Comparison of ENCODE assay signal across 8 cellular contexts in genomic region chr21:46153259-46154154, GRCh38. TPM values are rescaled to one million over a fixed set of nuclear protein-coding genes. Genes with fewer than 3 reads are reported as not detected.
A peak's percentile ranks its signal among the peaks of the same experiment; 100 is the strongest.
DNase-seq lines count a peak whose midpoint lies in the region; ATAC-seq lines count a peak whose summit lies in the region.

No MANE protein-coding gene starts in this region.

- peak overlapping the region; percentile 86 for H2AFZ ChIP-seq in neuronal stem cell (ENCODE audit: low read length)

- no peak overlapping the region for H3K27ac ChIP-seq in neuronal stem cell (replicated peaks; ENCODE audit: low read length)

- no peaks in the 10 kb centered on the region for H3K4me1 Mint-ChIP-seq in activated T-cell treated with anti-CD3 and anti-CD28 coated beads, Interleukin-2, amount 50 U/mL, for 24 hours (ENCODE audit: low read depth)

- H3K18ac ChIP-seq in neuronal stem cell (ENCODE audit: low read length), result peak overlapping the region; percentile 95

- peak overlapping the region; percentile 82 for H4K8ac ChIP-seq in neuronal stem cell (ENCODE audit: low read depth, low read length)

- peak overlapping the region; percentile 83 for H2BK120ac ChIP-seq in neuronal stem cell (ENCODE audit: low read depth, low read length)

- no peaks in the 10 kb centered on the region for H3K9me3 Mint-ChIP-seq in activated T-cell treated with anti-CD3 and anti-CD28 coated beads, Interleukin-2, amount 50 U/mL, for 24 hours

- H2BK15ac ChIP-seq in neuronal stem cell (ENCODE audit: low read length), result peak overlapping the region; percentile 97

- H3K79me1 ChIP-seq in neuronal stem cell (ENCODE audit: low read depth, low read length), result peaks cover 6% of the 10 kb centered on the region

- no peaks in the 10 kb centered on the region for H3K36me3 Mint-ChIP-seq in activated T-cell treated with anti-CD3 and anti-CD28 coated beads, Interleukin-2, amount 50 U/mL, for 24 hours (ENCODE audit: low read depth)

- peak overlapping the region; percentile 69 for H3K4ac ChIP-seq in neuronal stem cell (ENCODE audit: low read length)

- no peaks in the 10 kb centered on the region for H3K27me3 Mint-ChIP-seq in activated T-cell treated with anti-CD3 and anti-CD28 coated beads, Interleukin-2, amount 50 U/mL, for 24 hours

- no peak overlapping the region for H3K4me2 ChIP-seq in neuronal stem cell (ENCODE audit: insufficient read depth, low read length, poor library complexity, severe bottlenecking)

- H3K14ac ChIP-seq in neuronal stem cell (ENCODE audit: low read length), result peak overlapping the region; percentile 97

- H3K27ac Mint-ChIP-seq in activated T-cell treated with anti-CD3 and anti-CD28 coated beads, Interleukin-2, amount 50 U/mL, for 24 hours, result no peak overlapping the region

- DNase-seq in G401 (ENCODE audit: low spot score) (peak; percentile 19), NCI-H2029 treated with DMSO at 0.1 percent for 48 hours (lab: John Stamatoyannopoulos, UW) (peak; percentile 3), germinal center (ENCODE audit: low spot score) (peak; percentile 57), neuronal stem cell (ENCODE audit: low spot score) (peak; percentile 54), cerebellar nuclear complex (lab: John Stamatoyannopoulos, UW) (no peak), dedifferentiated amniotic fluid mesenchymal stem cell (ENCODE audit: extremely low spot score) (no peak)
- peak; percentile 21 for DNase-seq in activated T-cell treated with anti-CD3 and anti-CD28 coated beads, Interleukin-2, amount 50 U/mL, for 24 hours

- ATAC-seq in GM19324 (IDR thresholded peaks at IDR 0.05; ENCODE audit: low FRiP score, unreplicated experiment), result no peak

- H3K4me3 ChIP-seq in neuronal stem cell (ENCODE audit: low read length in 2 of 2), result no peak overlapping the region

- peak overlapping the region; percentile 95 for H2AK5ac ChIP-seq in neuronal stem cell (ENCODE audit: low read depth, low read length)

- H3K4me1 ChIP-seq in neuronal stem cell (ENCODE audit: control insufficient read depth in 2 of 2, insufficient read depth in 1 of 2, low read depth in 1 of 2, low read length in 2 of 2), result peaks cover 15 to 26% of the 10 kb centered on the region in 2 donors

- peak overlapping the region; percentile 80 for H3K9ac ChIP-seq in neuronal stem cell (ENCODE audit: low read depth, low read length, poor library complexity)

- H3K27me3 ChIP-seq in neuronal stem cell (ENCODE audit: control insufficient read depth in 3 of 3, insufficient read depth in 3 of 3, low read depth in 1 of 3, low read length in 3 of 3), result no peaks in the 10 kb centered on the region

- H2BK5ac ChIP-seq in neuronal stem cell (ENCODE audit: low read length), result peak overlapping the region; percentile 43

- WGBS in neuronal stem cell (ENCODE audit: extremely low coverage in 2 of 2, insufficient read length in 2 of 2, insufficient replicate concordance in 1 of 2), 2 donors, result no CpG with 5 or more reads among the region's 31 CpGs

- in situ Hi-C loops in G401 (cut with HindIII; ENCODE audit: low sequenced_read_pairs), result no loop called here

- peak overlapping the region; percentile 87 for H3K23ac ChIP-seq in neuronal stem cell (ENCODE audit: low read depth, low read length, poor library complexity)

- peak overlapping the region; percentile 90 for H2BK12ac ChIP-seq in neuronal stem cell (ENCODE audit: low read length)

- H3K36me3 ChIP-seq in neuronal stem cell (replicated peaks in 1 of 2; ENCODE audit: control insufficient read depth in 2 of 2, insufficient read depth in 2 of 2, low read length in 2 of 2), result peaks cover 0 to 4% of the 10 kb centered on the region in 2 donors

- H3K9me3 ChIP-seq in neuronal stem cell (replicated peaks in 1 of 2; ENCODE audit: control insufficient read depth in 2 of 2, insufficient read depth in 1 of 2, low read depth in 1 of 2, low read length in 2 of 2), result peaks cover 0 to 3% of the 10 kb centered on the region in 2 donors

- peak overlapping the region; percentile 60 for H4K91ac ChIP-seq in neuronal stem cell (ENCODE audit: low read depth, low read length, poor library complexity)

- no peak overlapping the region for H3K4me3 Mint-ChIP-seq in activated T-cell treated with anti-CD3 and anti-CD28 coated beads, Interleukin-2, amount 50 U/mL, for 24 hours

RNA-seq across cellular contexts. Expression of gene FTCD, which starts 1.9 kb away (rescaled TPM):
- total RNA-seq in G401 (2014; rRNA removed; shearing (Covaris generic)), result 1.1 TPM in 1 of 2 replicates, not detected in the other
- polyA plus RNA-seq in neuronal stem cell (2013, experiment 1 of 2), result 2.1 TPM
- polyA plus RNA-seq in neuronal stem cell (2013, experiment 2 of 2), result 2.0 TPM

RNA-seq across cellular contexts. Expression of gene SPATC1L, which starts 30.8 kb away (rescaled TPM):
- 5.9 and 11.2 TPM in 2 replicates for total RNA-seq in G401 (2014; rRNA removed; shearing (Covaris generic))
- polyA plus RNA-seq in neuronal stem cell (2013, experiment 1 of 2), result 38.2 TPM
- polyA plus RNA-seq in neuronal stem cell (2013, experiment 2 of 2), result 37.5 TPM

RNA-seq across cellular contexts. Expression of gene COL6A2, which starts 55.6 kb away (rescaled TPM):
- 69.1 and 79.2 TPM in 2 replicates for total RNA-seq in G401 (2014; rRNA removed; shearing (Covaris generic))
- polyA plus RNA-seq in neuronal stem cell (2013, experiment 1 of 2), result 19.3 TPM
- 19.1 TPM for polyA plus RNA-seq in neuronal stem cell (2013, experiment 2 of 2)

Comparison
In these comparisons a context has a peak if more than half of its experiments do, and no peak if none do; other contexts are left out.
1. DNase-seq: peak in G401 (single experiment), NCI-H2029 treated with DMSO at 0.1 percent for 48 hours (single experiment), activated T-cell treated with anti-CD3 and anti-CD28 coated beads, Interleukin-2, amount 50 U/mL, for 24 hours (single experiment), germinal center (single experiment) and neuronal stem cell (single experiment); none in cerebellar nuclear complex (0 of 2) and dedifferentiated amniotic fluid mesenchymal stem cell (single experiment).